ENCODE assay signal across 8 cellular contexts in the genomic region with DNA sequence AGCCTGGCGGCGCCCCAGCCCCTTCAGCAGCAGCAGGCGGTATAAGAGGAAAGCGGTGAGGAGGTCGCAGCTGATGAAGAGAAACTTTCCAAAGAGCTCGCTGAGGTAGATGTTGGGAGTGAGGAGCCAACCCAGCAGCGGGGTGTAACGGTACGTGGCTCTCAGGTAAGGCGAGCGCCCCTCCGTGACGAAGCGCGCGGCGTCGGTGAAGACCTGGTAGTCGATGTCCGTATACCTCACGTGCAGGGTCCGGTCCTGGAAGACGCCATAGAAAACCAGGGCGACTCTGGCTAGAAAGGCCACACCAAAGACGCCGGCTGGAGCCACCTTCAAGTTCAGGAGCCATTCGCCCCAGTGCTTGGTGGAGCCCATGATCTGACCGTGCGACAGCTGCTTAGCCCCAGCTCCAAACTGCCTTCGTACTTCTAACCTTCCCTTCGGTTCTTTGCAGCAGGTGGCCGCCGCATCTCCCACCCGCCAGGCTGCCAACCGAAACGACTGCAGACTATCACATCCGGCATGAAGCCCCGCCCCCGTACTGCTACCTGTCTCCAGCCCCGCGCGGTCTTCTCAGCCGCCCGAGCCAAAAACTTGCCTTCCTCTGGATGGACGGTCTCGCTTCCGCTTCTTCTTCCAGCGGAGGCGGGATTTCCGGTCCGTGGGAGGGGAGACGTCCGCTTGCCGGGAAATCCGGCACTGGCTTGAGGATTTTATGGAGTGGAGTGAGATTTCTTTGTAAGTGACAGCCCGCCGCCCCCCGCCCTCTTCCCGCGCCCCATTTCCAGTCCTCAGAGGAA. TPM values are rescaled to one million over a fixed set of nuclear protein-coding genes. Genes with fewer than 3 reads are reported as not detected.
DNase-seq lines count a peak whose midpoint lies in the region; FAIRE-seq and TF ChIP-seq lines count a peak whose summit lies in the region.

A gene (minus strand): TSS at position 623 of the 797 bp plus-strand sequence. CDS start 251 bp downstream, at position 372.

- no peak for TF ChIP-seq CTCF in HFF-Myc (IDR thresholded peaks at IDR 0.05; ENCODE audit: low read depth, low read length, missing control alignments)
- TF ChIP-seq CTCF in neutrophil (IDR thresholded peaks at IDR 0.05): no peak

- H3K9me3 ChIP-seq in SJSA1 (replicated peaks) (no peaks in the 10 kb centered on the region), neutrophil (no peaks in the 10 kb centered on the region)

- H3K27me3 ChIP-seq in SJSA1 (replicated peaks) (peaks cover 15% of the 10 kb centered on the region), neutrophil (peaks cover 48% of the 10 kb centered on the region)

- H3K4me3 Mint-ChIP-seq in activated naive CD4-positive, alpha-beta T cell treated with anti-CD3 and anti-CD28 coated beads for 36 hours: peak within 1 kb of the TSS; percentile 93

- DNase-seq in GM04503 (ENCODE audit: low read depth): peak; percentile 43
- peak; percentile 72 for DNase-seq in HFF-Myc (ENCODE audit: extremely low read depth, low read depth)
- peak; percentile 91 for DNase-seq in MV-4-11 (lab: John Stamatoyannopoulos, UW)
- DNase-seq in SJSA1 (ENCODE audit: low read depth in 1 of 2, low spot score in 2 of 2): peak; percentile 85 to 90
- DNase-seq in activated naive CD4-positive, alpha-beta T cell treated with anti-CD3 and anti-CD28 coated beads for 36 hours: peak; percentile 98
- DNase-seq in frontal cortex (ENCODE audit: low spot score in 2 of 2): peak; percentile 57 to 83
- peak; percentile 29 to 97 (median 87) for DNase-seq in substantia nigra (lab: John Stamatoyannopoulos, UW)

- CTCF ChIA-PET in activated naive CD4-positive, alpha-beta T cell treated with anti-CD3 and anti-CD28 coated beads for 36 hours (lab: Charles Lee): interaction anchor here (0.8 to 5.8 kb wide), 12 partner anchors 8 to 106 kb away, joined by 3 to 45 read pairs (median 5); a partner anchor contains a TSS

- H3K4me3 ChIP-seq in HFF-Myc (replicated peaks; ENCODE audit: low read depth, low read length) (peak within 1 kb of the TSS; percentile 91), SJSA1 (peak within 1 kb of the TSS; percentile 66), neutrophil (ENCODE audit: low read depth in 1 of 2, low read length in 1 of 2) (peak within 1 kb of the TSS; percentile 90 to 94)

- no peaks in the 10 kb centered on the region for H3K27me3 Mint-ChIP-seq in activated naive CD4-positive, alpha-beta T cell treated with anti-CD3 and anti-CD28 coated beads for 36 hours (ENCODE audit: low read depth)

- peaks cover 8% of the 10 kb centered on the region; the same call in 1 of the 2 replicates for H3K36me3 ChIP-seq in SJSA1
- H3K36me3 ChIP-seq in neutrophil: no peaks in the 10 kb centered on the region

- H3K36me3 Mint-ChIP-seq in activated naive CD4-positive, alpha-beta T cell treated with anti-CD3 and anti-CD28 coated beads for 36 hours (ENCODE audit: low read depth): peaks cover 3% of the 10 kb centered on the region

- no peak for FAIRE-seq in frontal cortex (lab: Jason Lieb, UNC)

- peak within 1 kb of the TSS; percentile 87 for H3K27ac Mint-ChIP-seq in activated naive CD4-positive, alpha-beta T cell treated with anti-CD3 and anti-CD28 coated beads for 36 hours

- peaks cover 25% of the 10 kb centered on the region for H3K4me1 Mint-ChIP-seq in activated naive CD4-positive, alpha-beta T cell treated with anti-CD3 and anti-CD28 coated beads for 36 hours (ENCODE audit: low read depth)

- H3K9me3 Mint-ChIP-seq in activated naive CD4-positive, alpha-beta T cell treated with anti-CD3 and anti-CD28 coated beads for 36 hours: no peaks in the 10 kb centered on the region

- intact Hi-C loops in activated naive CD4-positive, alpha-beta T cell treated with anti-CD3 and anti-CD28 coated beads for 36 hours (cut with micrococcal nuclease): loop anchor here (1.0 to 5.0 kb wide), 9 partner anchors 39 to 1017 kb away; a partner anchor contains a TSS

- H3K4me1 ChIP-seq in SJSA1 (replicated peaks) (peaks cover 14% of the 10 kb centered on the region; the same call in 1 of the 2 replicates), neutrophil (ENCODE audit: control insufficient read depth in 1 of 2, insufficient read depth in 1 of 2, low read depth in 1 of 2, low read length in 1 of 2) (peaks cover 17% of the 10 kb centered on the region in 2 experiments)

- H3K27ac ChIP-seq in SJSA1 (no peak within 1 kb of the TSS), neutrophil (peak within 1 kb of the TSS; percentile 51), substantia nigra (ENCODE audit: low read depth, low read length, poor library complexity, severe bottlenecking) (peak within 1 kb of the TSS; percentile 82)

RNA-seq across cellular contexts. Expression of the gene that starts here (rescaled TPM):
- 5.9 TPM in 2 replicates for total RNA-seq in SJSA1 (2014; rRNA removed; shearing (Covaris generic))
- total RNA-seq in activated naive CD4-positive, alpha-beta T cell treated with anti-CD3 and anti-CD28 coated beads for 36 hours: 1 to 10 TPM; 2.6 TPM
- 7.7 TPM for total RNA-seq in frontal cortex

Comparison
In these comparisons a context has a peak if more than half of its experiments do, and no peak if none do; other contexts are left out.
1. DNase-seq: peak in every context shown above with its lines; median percentile 98 in activated naive CD4-positive, alpha-beta T cell treated with anti-CD3 and anti-CD28 coated beads for 36 hours; 91 in MV-4-11; 88 in SJSA1; 87 in substantia nigra; 72 in HFF-Myc; 70 in frontal cortex; 43 in GM04503.